8 cellular contexts compared by ENCODE assay signal in genomic region chr11:63841554-63841953, GRCh38. TPM values are rescaled to one million over a fixed set of nuclear protein-coding genes. Genes with fewer than 3 reads are reported as not detected.
DNase-seq lines count a peak whose midpoint lies in the region; ATAC-seq and TF ChIP-seq lines count a peak whose summit lies in the region.

No MANE protein-coding gene starts in this region.

- H3K9me3 ChIP-seq in NT2/D1 (ENCODE audit: insufficient read depth, low read length) (no peaks in the 10 kb centered on the region), neural cell (ENCODE audit: low read length) (no peaks in the 10 kb centered on the region)

- TF ChIP-seq EP300 in neural cell (conservative IDR thresholded peaks at IDR 0.05; ENCODE audit: poor library complexity, severe bottlenecking), result no peak

- peak overlapping the region; percentile 63 for H3K9ac ChIP-seq in NT2/D1 (ENCODE audit: insufficient read length, low read depth)
- peak overlapping the region; percentile 86 for H3K9ac ChIP-seq in neural cell (ENCODE audit: low read length)

- peaks cover 66% of the 10 kb centered on the region for H3K79me2 ChIP-seq in neural cell (replicated peaks; ENCODE audit: insufficient read depth, low read length)

- no peak overlapping the region for H3K4me3 ChIP-seq in NT2/D1 (ENCODE audit: insufficient read length, low read depth)
- peak overlapping the region; percentile 74 for H3K4me3 ChIP-seq in neural cell (ENCODE audit: low read length)

- DNase-seq in ELF-1 (ENCODE audit: low read depth, low spot score) (peak; percentile 86), NT2/D1 (ENCODE audit: low read depth, low spot score) (no peak), ecto neural progenitor cell (ENCODE audit: low spot score) (peak; percentile 58), NCI-H524 treated with DMSO at 0.1 percent for 48 hours (lab: John Stamatoyannopoulos, UW) (no peak), GM19238 (ENCODE audit: insufficient read length, low spot score) (no peak)

- peaks cover 20% of the 10 kb centered on the region for H3K4me1 ChIP-seq in NT2/D1 (ENCODE audit: insufficient read depth, insufficient read length)

- TF ChIP-seq CTCF in neural cell (IDR thresholded peaks at IDR 0.05; ENCODE audit: poor library complexity, severe bottlenecking), result no peak

- no peak overlapping the region for H2AFZ ChIP-seq in neural cell (ENCODE audit: low read depth, low read length)

- H3F3A ChIP-seq in neural cell (ENCODE audit: insufficient read depth, low read length, poor library complexity, severe bottlenecking), result no peaks in the 10 kb centered on the region

- H3K36me3 ChIP-seq in NT2/D1 (ENCODE audit: insufficient read depth, insufficient read length, low read length) (peaks cover 17% of the 10 kb centered on the region), neural cell (ENCODE audit: insufficient read depth, low read length) (no peaks in the 10 kb centered on the region)

- TF ChIP-seq RAD21 in neural cell (conservative IDR thresholded peaks at IDR 0.05), result peak; percentile 17

- H3K27me3 ChIP-seq in NT2/D1 (ENCODE audit: insufficient read depth, insufficient read length), result no peaks in the 10 kb centered on the region
- no peaks in the 10 kb centered on the region for H3K27me3 ChIP-seq in neural cell (ENCODE audit: insufficient read depth, low read depth, low read length)

- no peaks in the 10 kb centered on the region for H3K9me2 ChIP-seq in neural cell (ENCODE audit: insufficient read depth, low read length)

- H4K20me1 ChIP-seq in neural cell (ENCODE audit: insufficient read depth), result peaks cover 10% of the 10 kb centered on the region

- ATAC-seq in GM19324 (IDR thresholded peaks at IDR 0.05; ENCODE audit: low FRiP score, unreplicated experiment) (no peak), GM21717 (IDR thresholded peaks at IDR 0.05; ENCODE audit: unreplicated experiment) (no peak)

- H3K4me2 ChIP-seq in neural cell (ENCODE audit: low read length), result peak overlapping the region; percentile 92

- peak overlapping the region; percentile 37 for H3K27ac ChIP-seq in neural cell (ENCODE audit: low read length)

TF ChIP-seq in neural cell, 6 proteins besides CTCF, POLR2A, EP300 and RAD21:
- no peak for TF ChIP-seq TAF1 (IDR thresholded peaks at IDR 0.05; ENCODE audit: low read depth)
- peak; percentile 10 for TF ChIP-seq POLR2AphosphoS5 (IDR thresholded peaks at IDR 0.05)

RNA-seq across cellular contexts. Expression of gene MARK2, which starts 2.6 kb away (rescaled TPM):
- polyA plus RNA-seq in neural cell, result 5.2 and 11.3 TPM in 2 replicates
- polyA minus RNA-seq in neural cell, result 19.2 and 21.8 TPM in 2 replicates

RNA-seq across cellular contexts. Expression of gene SPINDOC, which starts 28.3 kb away (rescaled TPM):
- polyA plus RNA-seq in neural cell, result 20.3 and 27.2 TPM in 2 replicates
- polyA minus RNA-seq in neural cell, result 27.4 and 33.8 TPM in 2 replicates

Comparison
In these comparisons a context has a peak if more than half of its experiments do, and no peak if none do; other contexts are left out.
1. DNase-seq: peak in ELF-1 (single experiment) and ecto neural progenitor cell (single experiment); none in NT2/D1 (single experiment), NCI-H524 treated with DMSO at 0.1 percent for 48 hours (single experiment) and GM19238 (single experiment).